Comparison of ENCODE assay signal across 11 cellular contexts in genomic region chr15:65086680-65087111, GRCh38. TPM values are rescaled to one million over a fixed set of nuclear protein-coding genes. Genes with fewer than 3 reads are reported as not detected.
A peak's percentile ranks its signal among the peaks of the same experiment; 100 is the strongest.
DNase-seq lines count a peak whose midpoint lies in the region; ATAC-seq, FAIRE-seq and TF ChIP-seq lines count a peak whose summit lies in the region.
"Had no signal": no experiment of that assay in that cellular context is flagged by ENCODE, and none has a peak within 500 bp of the region (broad histone marks: within the 10 kb centered on the region; RNA-seq: fewer than 3 reads in every experiment).

No MANE protein-coding gene starts in this region.

- no peaks in the 10 kb centered on the region for H3K79me2 ChIP-seq in keratinocyte (ENCODE audit: control insufficient read depth, insufficient read depth, low read length)

- peak overlapping the region; percentile 3 for H2AFZ ChIP-seq in keratinocyte (ENCODE audit: control insufficient read depth, low read length)

- H3K9me3 Mint-ChIP-seq in activated CD8-positive, alpha-beta T cell treated with anti-CD3 and anti-CD28 coated beads for 36 hours: no peaks in the 10 kb centered on the region
- H3K9me3 Mint-ChIP-seq in activated CD8-positive, alpha-beta T cell treated with anti-CD3 and anti-CD28 coated beads, Interleukin-2, amount 10 ng/mL, durations not matched to agents 7 days and 5 days (ENCODE audit: insufficient read depth): no peaks in the 10 kb centered on the region
- no peaks in the 10 kb centered on the region for H3K9me3 Mint-ChIP-seq in type B pancreatic cell

- CTCF ChIA-PET in activated CD8-positive, alpha-beta T cell treated with anti-CD3 and anti-CD28 coated beads for 36 hours (lab: Charles Lee): interaction anchor here (0.7 to 3.5 kb wide), 12 partner anchors 9 to 284 kb away, joined by 3 to 17 read pairs (median 4); partner anchors contain the start of gene KBTBD13
- CTCF ChIA-PET in activated CD8-positive, alpha-beta T cell treated with anti-CD3 and anti-CD28 coated beads, Interleukin-2, amount 10 ng/mL, durations not matched to agents 7 days and 5 days (lab: Charles Lee): interaction anchor here (0.6 to 6.8 kb wide), 9 partner anchors 8 to 212 kb away, joined by 3 to 37 read pairs (median 4); partner anchors contain the start of gene UBAP1L

- peaks cover 13% of the 10 kb centered on the region for H3K4me1 Mint-ChIP-seq in activated CD8-positive, alpha-beta T cell treated with anti-CD3 and anti-CD28 coated beads for 36 hours (ENCODE audit: low read depth)
- peaks cover 20% of the 10 kb centered on the region for H3K4me1 Mint-ChIP-seq in activated CD8-positive, alpha-beta T cell treated with anti-CD3 and anti-CD28 coated beads, Interleukin-2, amount 10 ng/mL, durations not matched to agents 7 days and 5 days (ENCODE audit: low read depth)
- H3K4me1 Mint-ChIP-seq in type B pancreatic cell (ENCODE audit: unreplicated experiment): peaks cover 53% of the 10 kb centered on the region

- H3K27ac Mint-ChIP-seq in activated CD8-positive, alpha-beta T cell treated with anti-CD3 and anti-CD28 coated beads for 36 hours: no peak overlapping the region
- H3K27ac Mint-ChIP-seq in activated CD8-positive, alpha-beta T cell treated with anti-CD3 and anti-CD28 coated beads, Interleukin-2, amount 10 ng/mL, durations not matched to agents 7 days and 5 days: no peak overlapping the region
- no peak overlapping the region for H3K27ac Mint-ChIP-seq in type B pancreatic cell

- no peak overlapping the region for H3K4me3 Mint-ChIP-seq in activated CD8-positive, alpha-beta T cell treated with anti-CD3 and anti-CD28 coated beads for 36 hours
- H3K4me3 Mint-ChIP-seq in activated CD8-positive, alpha-beta T cell treated with anti-CD3 and anti-CD28 coated beads, Interleukin-2, amount 10 ng/mL, durations not matched to agents 7 days and 5 days: no peak overlapping the region
- no peak overlapping the region for H3K4me3 Mint-ChIP-seq in type B pancreatic cell

- H3K9ac ChIP-seq in keratinocyte (ENCODE audit: control insufficient read depth, extremely low read depth, insufficient read depth, low read length): no peak overlapping the region

- H3K4me2 ChIP-seq in keratinocyte (ENCODE audit: control insufficient read depth, extremely low read depth, insufficient read depth, low read depth, low read length): peak overlapping the region; percentile 35

- ATAC-seq in activated CD8-positive, alpha-beta T cell treated with anti-CD3 and anti-CD28 coated beads for 36 hours: no peak
- no peak for ATAC-seq in activated CD8-positive, alpha-beta T cell treated with anti-CD3 and anti-CD28 coated beads, Interleukin-2, amount 10 ng/mL, durations not matched to agents 7 days and 5 days
- peak; percentile 33 for ATAC-seq in SK-N-SH treated with all-trans-retinoic acid at 6 μM for 48 hours

- intact Hi-C loops in activated CD8-positive, alpha-beta T cell treated with anti-CD3 and anti-CD28 coated beads for 36 hours (cut with micrococcal nuclease): no loop called here

- no peaks in the 10 kb centered on the region for H3K9me1 ChIP-seq in keratinocyte (ENCODE audit: control insufficient read depth, extremely low read depth, insufficient read depth, low read length)

- peaks cover 3% of the 10 kb centered on the region for H4K20me1 ChIP-seq in keratinocyte (ENCODE audit: control insufficient read depth, extremely low read depth, insufficient read depth, low read length)

- peaks cover 12% of the 10 kb centered on the region for H3K27me3 ChIP-seq in keratinocyte (ENCODE audit: control insufficient read depth, extremely low read depth, insufficient read depth, low read length)

- H3K27me3 Mint-ChIP-seq in activated CD8-positive, alpha-beta T cell treated with anti-CD3 and anti-CD28 coated beads for 36 hours: peaks cover 16% of the 10 kb centered on the region
- H3K27me3 Mint-ChIP-seq in activated CD8-positive, alpha-beta T cell treated with anti-CD3 and anti-CD28 coated beads, Interleukin-2, amount 10 ng/mL, durations not matched to agents 7 days and 5 days (ENCODE audit: low read depth): peaks cover 17% of the 10 kb centered on the region
- peaks cover 40% of the 10 kb centered on the region for H3K27me3 Mint-ChIP-seq in type B pancreatic cell

- peaks cover 4% of the 10 kb centered on the region for H3K4me1 ChIP-seq in keratinocyte (ENCODE audit: control insufficient read depth, extremely low read depth, insufficient read depth, low read length)

- no peak for FAIRE-seq in keratinocyte (lab: Jason Lieb, UNC)

- no peak overlapping the region for H3K27ac ChIP-seq in keratinocyte (ENCODE audit: control insufficient read depth, insufficient read depth, low read length)

- H3K36me3 ChIP-seq in keratinocyte (ENCODE audit: control insufficient read depth in 2 of 2, extremely low read depth in 1 of 2, insufficient read depth in 2 of 2, low read length in 2 of 2): no peaks in the 10 kb centered on the region

- POLR2A ChIA-PET in activated CD8-positive, alpha-beta T cell treated with anti-CD3 and anti-CD28 coated beads for 36 hours (lab: Charles Lee): interaction anchor here (1.1 to 1.2 kb wide), 2 partner anchors 9 to 325 kb away, joined by 3 read pairs; no protein-coding TSS in a partner anchor
- POLR2A ChIA-PET in activated CD8-positive, alpha-beta T cell treated with anti-CD3 and anti-CD28 coated beads, Interleukin-2, amount 10 ng/mL, durations not matched to agents 7 days and 5 days (lab: Charles Lee): interaction anchor here (1.1 kb wide), 1 partner anchor 61 kb away, joined by 3 read pairs; no protein-coding TSS in a partner anchor

- TF ChIP-seq CTCF in activated CD8-positive, alpha-beta T cell treated with anti-CD3 and anti-CD28 coated beads for 36 hours (IDR thresholded peaks at IDR 0.05): no peak
- TF ChIP-seq CTCF in keratinocyte (optimal IDR thresholded peaks at IDR 0.05 in 1 of 3, IDR thresholded peaks at IDR 0.05 in 1 of 3, conservative IDR thresholded peaks at IDR 0.05 in 1 of 3; ENCODE audit: extremely low read depth in 1 of 3, insufficient read depth in 2 of 3, low read length in 3 of 3): peak; percentile 18 to 35 (median 23)
- TF ChIP-seq CTCF in type B pancreatic cell (conservative IDR thresholded peaks at IDR 0.05): peak; percentile 54

- dilution Hi-C loops in keratinocyte (cut with MboI; ENCODE audit: extremely low pct_ligation_motif_present, low sequenced_read_pairs): no loop called here

- H3K36me3 Mint-ChIP-seq in activated CD8-positive, alpha-beta T cell treated with anti-CD3 and anti-CD28 coated beads for 36 hours (ENCODE audit: low read depth): no peaks in the 10 kb centered on the region
- no peaks in the 10 kb centered on the region for H3K36me3 Mint-ChIP-seq in activated CD8-positive, alpha-beta T cell treated with anti-CD3 and anti-CD28 coated beads, Interleukin-2, amount 10 ng/mL, durations not matched to agents 7 days and 5 days (ENCODE audit: low read depth)
- no peaks in the 10 kb centered on the region for H3K36me3 Mint-ChIP-seq in type B pancreatic cell

- DNase-seq in activated CD8-positive, alpha-beta T cell treated with anti-CD3 and anti-CD28 coated beads for 36 hours: peak; percentile 14
- DNase-seq in activated CD8-positive, alpha-beta T cell treated with anti-CD3 and anti-CD28 coated beads, Interleukin-2, amount 10 ng/mL, durations not matched to agents 7 days and 5 days: no peak
- DNase-seq in keratinocyte (ENCODE audit: low read depth, low spot score) (no peak), type B pancreatic cell (ENCODE audit: extremely low spot score, unreplicated experiment) (no peak), T-helper 1 cell (no peak), nucleus accumbens (lab: John Stamatoyannopoulos, UW) (no peak), NCI-H187 (lab: John Stamatoyannopoulos, UW) (no peak)
- DNase-seq: stimulated activated CD4-positive, alpha-beta T cell treated with anti-CD3 and anti-CD28 coated beads, Interleukin-4, amount 100 ng/mL, for 1 hour had no signal

- no peak overlapping the region for H3K4me3 ChIP-seq in keratinocyte (ENCODE audit: control insufficient read depth in 2 of 3, extremely low read depth in 1 of 3, insufficient read depth in 2 of 3, low read depth in 1 of 3, low read length in 3 of 3)

- H3K9me3 ChIP-seq in keratinocyte (ENCODE audit: control insufficient read depth, low read depth, low read length): no peaks in the 10 kb centered on the region

RNA-seq across cellular contexts. Expression of gene KBTBD13, which starts 10.2 kb away (rescaled TPM):
- not detected for total RNA-seq in activated CD8-positive, alpha-beta T cell treated with anti-CD3 and anti-CD28 coated beads for 36 hours
- not detected for total RNA-seq in activated CD8-positive, alpha-beta T cell treated with anti-CD3 and anti-CD28 coated beads, Interleukin-2, amount 10 ng/mL, durations not matched to agents 7 days and 5 days
- not detected in 3 replicates for polyA plus RNA-seq in keratinocyte
- polyA plus RNA-seq in keratinocyte (2011; ENCODE audit: low read depth): not detected
- polyA plus RNA-seq in keratinocyte (2011; cell fraction: cytosol; rRNA removed): not detected in 2 replicates
- not detected in 2 replicates for polyA plus RNA-seq in keratinocyte (2011; cell fraction: nucleus; rRNA removed)
- not detected in 2 replicates for polyA plus RNA-seq in keratinocyte (2012; ENCODE audit: low replicate concordance)
- polyA minus RNA-seq in keratinocyte: not detected in 3 replicates
- not detected for polyA minus RNA-seq in keratinocyte (2011; cell fraction: cytosol; rRNA and poly(A)+ RNA removed)
- not detected in 2 replicates for polyA minus RNA-seq in keratinocyte (2011; cell fraction: nucleus; rRNA and poly(A)+ RNA removed)
- total RNA-seq in type B pancreatic cell (ENCODE audit: low replicate concordance): not detected in 2 replicates
- total RNA-seq: LHCN-M2, RPMI7951 had no signal

RNA-seq across cellular contexts. Expression of gene RASL12, which starts 18.9 kb away (rescaled TPM):
- total RNA-seq in activated CD8-positive, alpha-beta T cell treated with anti-CD3 and anti-CD28 coated beads for 36 hours: not detected
- total RNA-seq in activated CD8-positive, alpha-beta T cell treated with anti-CD3 and anti-CD28 coated beads, Interleukin-2, amount 10 ng/mL, durations not matched to agents 7 days and 5 days: not detected
- not detected in 3 replicates for polyA plus RNA-seq in keratinocyte
- polyA plus RNA-seq in keratinocyte (2011; ENCODE audit: low read depth): not detected
- polyA plus RNA-seq in keratinocyte (2011; cell fraction: cytosol; rRNA removed): not detected in 2 replicates
- not detected in 2 replicates for polyA plus RNA-seq in keratinocyte (2011; cell fraction: nucleus; rRNA removed)
- not detected in 2 replicates for polyA plus RNA-seq in keratinocyte (2012; ENCODE audit: low replicate concordance)
- polyA minus RNA-seq in keratinocyte: 0.10 TPM in 1 of 3 replicates, not detected in the others
- polyA minus RNA-seq in keratinocyte (2011; cell fraction: cytosol; rRNA and poly(A)+ RNA removed): not detected
- polyA minus RNA-seq in keratinocyte (2011; cell fraction: nucleus; rRNA and poly(A)+ RNA removed): not detected in 2 replicates
- total RNA-seq in type B pancreatic cell (ENCODE audit: low replicate concordance): 0.33 and 4.0 TPM in 2 replicates
- total RNA-seq: LHCN-M2 had no signal

RNA-seq across cellular contexts. Expression of gene UBAP1L, which starts 28.3 kb away (rescaled TPM):
- 1 to 10 TPM; 2.9 to 3.3 TPM for total RNA-seq in activated CD8-positive, alpha-beta T cell treated with anti-CD3 and anti-CD28 coated beads for 36 hours
- total RNA-seq in activated CD8-positive, alpha-beta T cell treated with anti-CD3 and anti-CD28 coated beads, Interleukin-2, amount 10 ng/mL, durations not matched to agents 7 days and 5 days: 1 to 10 TPM; 3.5 to 4.2 TPM
- 0.27 to 0.85 TPM (median 0.55 TPM) in 3 replicates for polyA plus RNA-seq in keratinocyte
- polyA plus RNA-seq in keratinocyte (2011; ENCODE audit: low read depth): 1.5 TPM
- polyA plus RNA-seq in keratinocyte (2011; cell fraction: cytosol; rRNA removed): 0.02 and 0.04 TPM in 2 replicates
- polyA plus RNA-seq in keratinocyte (2011; cell fraction: nucleus; rRNA removed): 3.3 and 5.0 TPM in 2 replicates
- polyA plus RNA-seq in keratinocyte (2012; ENCODE audit: low replicate concordance): 0.25 and 1.4 TPM in 2 replicates
- polyA minus RNA-seq in keratinocyte: 0.75 to 1.7 TPM (median 1.5 TPM) in 3 replicates
- not detected for polyA minus RNA-seq in keratinocyte (2011; cell fraction: cytosol; rRNA and poly(A)+ RNA removed)
- 1.5 and 2.6 TPM in 2 replicates for polyA minus RNA-seq in keratinocyte (2011; cell fraction: nucleus; rRNA and poly(A)+ RNA removed)
- total RNA-seq in type B pancreatic cell (ENCODE audit: low replicate concordance): 2.6 and 6.0 TPM in 2 replicates

RNA-seq across cellular contexts. Expression of gene SLC51B, which starts 41.5 kb away (rescaled TPM):
- not detected for total RNA-seq in activated CD8-positive, alpha-beta T cell treated with anti-CD3 and anti-CD28 coated beads for 36 hours
- total RNA-seq in activated CD8-positive, alpha-beta T cell treated with anti-CD3 and anti-CD28 coated beads, Interleukin-2, amount 10 ng/mL, durations not matched to agents 7 days and 5 days: not detected
- not detected in 3 replicates for polyA plus RNA-seq in keratinocyte
- not detected for polyA plus RNA-seq in keratinocyte (2011; ENCODE audit: low read depth)
- not detected in 2 replicates for polyA plus RNA-seq in keratinocyte (2011; cell fraction: cytosol; rRNA removed)
- not detected in 2 replicates for polyA plus RNA-seq in keratinocyte (2011; cell fraction: nucleus; rRNA removed)
- polyA plus RNA-seq in keratinocyte (2012; ENCODE audit: low replicate concordance): not detected in 2 replicates
- polyA minus RNA-seq in keratinocyte: not detected in 3 replicates
- polyA minus RNA-seq in keratinocyte (2011; cell fraction: cytosol; rRNA and poly(A)+ RNA removed): not detected
- not detected in 2 replicates for polyA minus RNA-seq in keratinocyte (2011; cell fraction: nucleus; rRNA and poly(A)+ RNA removed)
- 1.2 and 5.7 TPM in 2 replicates for total RNA-seq in type B pancreatic cell (ENCODE audit: low replicate concordance)
- total RNA-seq: RPMI7951 had no signal

RNA-seq across cellular contexts. Expression of gene PDCD7, which starts 46.9 kb away (rescaled TPM):
- total RNA-seq in activated CD8-positive, alpha-beta T cell treated with anti-CD3 and anti-CD28 coated beads for 36 hours: 10 to 100 TPM; 33.8 to 35.1 TPM
- total RNA-seq in activated CD8-positive, alpha-beta T cell treated with anti-CD3 and anti-CD28 coated beads, Interleukin-2, amount 10 ng/mL, durations not matched to agents 7 days and 5 days: 10 to 100 TPM; 31.5 to 34.9 TPM
- polyA plus RNA-seq in keratinocyte: 12.2 to 17.2 TPM (median 15.8 TPM) in 3 replicates
- polyA plus RNA-seq in keratinocyte (2011; ENCODE audit: low read depth): 18.2 TPM
- polyA plus RNA-seq in keratinocyte (2011; cell fraction: cytosol; rRNA removed): 10.5 and 13.1 TPM in 2 replicates
- polyA plus RNA-seq in keratinocyte (2011; cell fraction: nucleus; rRNA removed): 19.9 and 20.2 TPM in 2 replicates
- polyA plus RNA-seq in keratinocyte (2012; ENCODE audit: low replicate concordance): 11.2 and 11.6 TPM in 2 replicates
- 8.0 to 48.0 TPM (median 9.3 TPM) in 3 replicates for polyA minus RNA-seq in keratinocyte
- 12.5 TPM for polyA minus RNA-seq in keratinocyte (2011; cell fraction: cytosol; rRNA and poly(A)+ RNA removed)
- 7.5 and 11.0 TPM in 2 replicates for polyA minus RNA-seq in keratinocyte (2011; cell fraction: nucleus; rRNA and poly(A)+ RNA removed)
- 22.2 and 38.9 TPM in 2 replicates for total RNA-seq in type B pancreatic cell (ENCODE audit: low replicate concordance)
